ENCODE assay signal across 27 cellular contexts in genomic region chr10:132994811-132995210, GRCh38. TPM values are rescaled to one million over a fixed set of nuclear protein-coding genes. Genes with fewer than 3 reads are reported as not detected.
DNase-seq lines count a peak whose midpoint lies in the region; ATAC-seq, FAIRE-seq and TF ChIP-seq lines count a peak whose summit lies in the region.
"Had no signal": no experiment of that assay in that cellular context is flagged by ENCODE, and none has a peak within 500 bp of the region (broad histone marks: within the 10 kb centered on the region; RNA-seq: fewer than 3 reads in every experiment).

No MANE protein-coding gene starts in this region.

- H3K79me2 ChIP-seq in HepG2 (ENCODE audit: insufficient read depth, low read length) = no peaks in the 10 kb centered on the region

- in situ Hi-C loops in HepG2 (cut with HindIII; ENCODE audit: extremely low pct_ligation_motif_present, low pct_unique_long_range_greater_than_20kb) = no loop called here

- TF ChIP-seq CTCF in HEK293 (tag by site-specific recombination; IDR thresholded peaks at IDR 0.05) = no peak
- no peak for TF ChIP-seq CTCF in coronary artery (IDR thresholded peaks at IDR 0.05)
- no peak for TF ChIP-seq CTCF in HepG2 (CRISPR knock-in tag; IDR thresholded peaks at IDR 0.05)

- no peak overlapping the region for H2AFZ ChIP-seq in HepG2 (ENCODE audit: low read length)

- no peak for TF ChIP-seq POLR2A in HepG2 (IDR thresholded peaks at IDR 0.05; ENCODE audit: insufficient read depth in 1 of 2, low read depth in 2 of 2, low read length in 2 of 2)

- TF ChIP-seq RAD21 in HepG2 (CRISPR knock-in tag; IDR thresholded peaks at IDR 0.05) = no peak

- BruUV-seq in HepG2 (replicated peaks; lab: Mats Ljungman, UMichigan) = no TSS peak

- H3K9me3 ChIP-seq in HEK293 (ENCODE audit: control insufficient read depth, insufficient read depth, low read depth, low read length) (no peaks in the 10 kb centered on the region), HepG2 (ENCODE audit: low read length) (no peaks in the 10 kb centered on the region), skeletal muscle tissue (ENCODE audit: control insufficient read depth in 3 of 3, low read length in 3 of 3) (peaks cover 0 to 2% (median 0%) of the 10 kb centered on the region in 3 donors)
- H3K9me3 ChIP-seq: BLaER1 treated with 17β-estradiol and CSF1 and Interleukin-3, amounts not matched to agents 10 nM and 100 nM; Caco-2; Peyer's patch; psoas muscle; SJCRH30; testis had no signal

- H4K20me1 ChIP-seq in HepG2 (ENCODE audit: insufficient read depth, low read length) = no peaks in the 10 kb centered on the region

- H3K9ac ChIP-seq in HepG2 (ENCODE audit: insufficient read depth, low read depth, low read length) (no peak overlapping the region), skeletal muscle tissue (ENCODE audit: low read depth in 1 of 3, low read length in 3 of 3) (no peak overlapping the region)
- H3K9ac ChIP-seq: BLaER1 treated with 17β-estradiol and CSF1 and Interleukin-3, amounts not matched to agents 10 nM and 100 nM; KMS-11 had no signal

- H3K27ac ChIP-seq in HEK293 (ENCODE audit: extremely low read depth, low read depth, low read length) = no peak overlapping the region
- no peak overlapping the region for H3K27ac ChIP-seq in coronary artery
- H3K27ac ChIP-seq in HepG2 (ENCODE audit: extremely low read length, insufficient read depth, low read length) = no peak overlapping the region
- no peak overlapping the region for H3K27ac ChIP-seq in skeletal muscle tissue (ENCODE audit: low read depth, low read length)
- H3K27ac ChIP-seq: BLaER1 treated with 17β-estradiol and CSF1 and Interleukin-3, amounts not matched to agents 10 nM and 100 nM; KMS-11; Peyer's patch; psoas muscle; SJCRH30; testis had no signal

- peak overlapping the region; percentile 60 for H3K4me2 ChIP-seq in HepG2 (ENCODE audit: low read depth, low read length)
- H3K4me2 ChIP-seq: BLaER1 treated with 17β-estradiol and CSF1 and Interleukin-3, amounts not matched to agents 10 nM and 100 nM; KMS-11; smooth muscle cell had no signal

- FAIRE-seq in HepG2 (lab: Jason Lieb, UNC) = no peak
- FAIRE-seq: HTR-8/SVneo had no signal

- CTCF ChIA-PET in HEK293 (lab: Yijun Ruan, JAX) = no interaction called here
- CTCF ChIA-PET in HepG2 (lab: Yijun Ruan, JAX; ENCODE audit: low intra/inter-chr PET ratio, low total read pairs) = no interaction called here

- H3K4me1 ChIP-seq in HEK293 (ENCODE audit: control insufficient read depth, insufficient read depth, low read length) = no peaks in the 10 kb centered on the region
- no peaks in the 10 kb centered on the region for H3K4me1 ChIP-seq in HepG2 (ENCODE audit: insufficient read depth, low read length)
- H3K4me1 ChIP-seq in skeletal muscle tissue (ENCODE audit: control insufficient read depth in 3 of 3, insufficient read depth in 3 of 3, low read length in 3 of 3) = peaks cover 0 to 2% (median 0%) of the 10 kb centered on the region in 3 donors
- H3K4me1 ChIP-seq: Caco-2, Peyer's patch, psoas muscle, SJCRH30, testis had no signal

- ATAC-seq in HepG2 (no peak), sciatic nerve (no peak)
- ATAC-seq: psoas muscle, T-cell had no signal

- H3K4me3 ChIP-seq in HEK293 (ENCODE audit: low read depth, low read length) = no peak overlapping the region
- peak overlapping the region; percentile 68 for H3K4me3 ChIP-seq in coronary artery
- no peak overlapping the region for H3K4me3 ChIP-seq in HepG2 (replicated peaks in 1 of 3; ENCODE audit: insufficient read depth in 1 of 3, low read depth in 2 of 3, low read length in 3 of 3)
- peak overlapping the region in 2 of 3 donors; percentile 45 to 52 for H3K4me3 ChIP-seq in skeletal muscle tissue (ENCODE audit: low read length in 3 of 3)
- H3K4me3 ChIP-seq: BLaER1 treated with 17β-estradiol and CSF1 and Interleukin-3, amounts not matched to agents 10 nM and 100 nM; SJCRH30; smooth muscle cell had no signal

- POLR2A ChIA-PET in HEK293 (lab: Yijun Ruan, JAX) = no interaction called here
- POLR2A ChIA-PET in HepG2 (lab: Yijun Ruan, JAX) = no interaction called here

- intact Hi-C loops in HepG2 (cut with micrococcal nuclease; ENCODE audit: unreplicated experiment) (loop anchor here (5.0 kb wide), 1 partner anchor 348 kb away; no protein-coding TSS in a partner anchor), sciatic nerve (cut with DNase I) (no loop called here)

- peaks cover 11 to 74% of the 10 kb centered on the region in 2 experiments; a peak in 4 of 5 replicates for H3K27me3 ChIP-seq in HepG2 (ENCODE audit: control insufficient read depth in 1 of 2, insufficient read depth in 2 of 2, low read length in 2 of 2)
- peaks cover 22 to 47% (median 46%) of the 10 kb centered on the region in 3 donors for H3K27me3 ChIP-seq in skeletal muscle tissue (ENCODE audit: control insufficient read depth in 3 of 3, insufficient read depth in 3 of 3, low read length in 3 of 3)
- H3K27me3 ChIP-seq: BLaER1 treated with 17β-estradiol and CSF1 and Interleukin-3, amounts not matched to agents 10 nM and 100 nM; Peyer's patch; SJCRH30; testis had no signal

- no peak for TF ChIP-seq EP300 in HepG2 (IDR thresholded peaks at IDR 0.05; ENCODE audit: low read depth in 2 of 2, low read length in 2 of 2)
- TF ChIP-seq EP300 in HepG2 (CRISPR knock-in tag; IDR thresholded peaks at IDR 0.05; ENCODE audit: borderline replicate concordance) = no peak

- 39% methylated on average over 7 of the region's 15 CpGs for WGBS in HepG2 (ENCODE audit: low lambda C conversion rate)

- no peak for DNase-seq in coronary artery (ENCODE audit: low spot score)
- no peak for DNase-seq in HepG2 (ENCODE audit: low spot score)
- DNase-seq in cerebellum (ENCODE audit: low spot score) = no peak
- no peak for DNase-seq in amniotic stem cell (lab: John Stamatoyannopoulos, UW)
- no peak for DNase-seq in sciatic nerve (ENCODE audit: low spot score)
- DNase-seq in COLO829 (ENCODE audit: low spot score) = no peak
- DNase-seq: activated CD4-positive, alpha-beta memory T cell treated with anti-CD3 and anti-CD28 coated beads, Interleukin-2, amount 10 ng/mL, durations not matched to agents 7 days and 5 days; activated effector memory CD4-positive, alpha-beta T cell treated with anti-CD3 and anti-CD28 coated beads, Interleukin-2, amount 50 U/mL, for 16 hours; Caco-2; central memory CD4-positive, alpha-beta T cell; DND-41; H7; NCI-H1694; NCI-H524 treated with DMSO at 0.1 percent for 48 hours; NK-92 treated with Interleukin-12 subunit alpha and Interleukin-12 subunit beta, amount 100 ng/mL, for 24 hours; Peyer's patch; SJCRH30; stimulated activated CD4-positive, alpha-beta T cell treated with anti-CD3 and anti-CD28 coated beads, Interleukin-2, amount 100 ng/mL, for 24 hours; T-cell; testis had no signal

- H3K36me3 ChIP-seq in HEK293 (ENCODE audit: control insufficient read depth in 2 of 2, insufficient read depth in 1 of 2, low read length in 2 of 2) (no peaks in the 10 kb centered on the region), HepG2 (replicated peaks in 1 of 2; ENCODE audit: control insufficient read depth in 1 of 2, insufficient read depth in 2 of 2, low read length in 2 of 2) (no peaks in the 10 kb centered on the region), skeletal muscle tissue (ENCODE audit: control insufficient read depth in 3 of 3, insufficient read depth in 3 of 3, low read length in 3 of 3) (no peaks in the 10 kb centered on the region)
- H3K36me3 ChIP-seq: BLaER1 treated with 17β-estradiol and CSF1 and Interleukin-3, amounts not matched to agents 10 nM and 100 nM; Peyer's patch; SJCRH30 had no signal

TF ChIP-seq in HepG2, 621 proteins besides CTCF, POLR2A, EP300 and RAD21 (continues in another document):
- TF ChIP-seq IKZF1 (IDR thresholded peaks at IDR 0.05) = no peak
- no peak for TF ChIP-seq KLF6 (CRISPR knock-in tag; IDR thresholded peaks at IDR 0.05)
- TF ChIP-seq RBAK (CRISPR knock-in tag; IDR thresholded peaks at IDR 0.05) = no peak
- no peak for TF ChIP-seq ZNF790 (CRISPR knock-in tag; IDR thresholded peaks at IDR 0.05; ENCODE audit: borderline replicate concordance)
- no peak for TF ChIP-seq THRA (CRISPR knock-in tag; IDR thresholded peaks at IDR 0.05; ENCODE audit: borderline replicate concordance)
- no peak for TF ChIP-seq MTF1 (CRISPR knock-in tag; IDR thresholded peaks at IDR 0.05)

RNA-seq across cellular contexts. Expression of gene CFAP46, which starts 52.4 kb away (rescaled TPM):
- 0.74 and 0.84 TPM in 2 replicates for total RNA-seq in HepG2 (2016; rRNA removed; fragmentation: Illumina TruSeq; extraction: Trizol)
- total RNA-seq in HepG2 (2016; cell fraction: cytosol; rRNA removed; fragmentation: Illumina TruSeq; extraction: Trizol; ENCODE audit: low read depth) = not detected in 2 replicates
- 0.87 and 1.1 TPM in 2 replicates for total RNA-seq in HepG2 (2016; cell fraction: insoluble cytoplasmic fraction; rRNA removed; fragmentation: Illumina TruSeq; extraction: Trizol)
- total RNA-seq in HepG2 (2016; cell fraction: membrane; rRNA removed; fragmentation: Illumina TruSeq; extraction: Trizol) = 0.21 and 0.34 TPM in 2 replicates
- 0.53 and 1.3 TPM in 2 replicates for total RNA-seq in HepG2 (2016; cell fraction: nucleus; rRNA removed; fragmentation: Illumina TruSeq; extraction: Trizol)
- polyA plus RNA-seq in HepG2 (2011; rRNA removed) = 0.10 and 0.24 TPM in 2 replicates
- 0.13 and 0.19 TPM in 2 replicates for polyA plus RNA-seq in HepG2 (2011; cell fraction: cytosol; rRNA removed)
- polyA plus RNA-seq in HepG2 (2011; cell fraction: nucleus; rRNA removed) = 0.05 and 0.27 TPM in 2 replicates
- 0.12 and 0.16 TPM in 2 replicates for polyA plus RNA-seq in HepG2 (2012)
- 0.18 and 0.26 TPM in 2 replicates for polyA plus RNA-seq in HepG2 (2016; cell fraction: cytosol; fragmentation: Illumina TruSeq; extraction: Trizol; ENCODE audit: low read depth)
- 0.86 and 1.2 TPM in 2 replicates for polyA plus RNA-seq in HepG2 (2016; cell fraction: insoluble cytoplasmic fraction; fragmentation: Illumina TruSeq; extraction: Trizol; ENCODE audit: low read depth)
- 0.33 and 0.34 TPM in 2 replicates for polyA plus RNA-seq in HepG2 (2016; cell fraction: membrane; fragmentation: Illumina TruSeq; extraction: Trizol; ENCODE audit: low read depth)
- 0.60 and 0.65 TPM in 2 replicates for polyA plus RNA-seq in HepG2 (2016; cell fraction: nucleus; fragmentation: Illumina TruSeq; extraction: Trizol; ENCODE audit: insufficient read depth, low read depth)
- polyA minus RNA-seq in HepG2 (2011; rRNA and poly(A)+ RNA removed; ENCODE audit: low replicate concordance) = 0.06 TPM in 1 of 2 replicates, not detected in the other
- not detected in 2 replicates for polyA minus RNA-seq in HepG2 (2011; cell fraction: cytosol; rRNA and poly(A)+ RNA removed)
- polyA minus RNA-seq in HepG2 (2011; cell fraction: nucleus; rRNA and poly(A)+ RNA removed) = 0.26 TPM in 1 of 2 replicates, not detected in the other
- not detected for total RNA-seq in skeletal muscle tissue
- total RNA-seq in cerebellum = 5.2 TPM
- total RNA-seq in sciatic nerve = 1.1 TPM
- total RNA-seq: activated CD4-positive, alpha-beta memory T cell treated with anti-CD3 and anti-CD28 coated beads, Interleukin-2, amount 10 ng/mL, durations not matched to agents 7 days and 5 days; Caco-2; Peyer's patch; T-cell had no signal

Comparison
In these comparisons a context has a peak if more than half of its experiments do, and no peak if none do; other contexts are left out.
1. H3K4me3 ChIP-seq: peak in coronary artery (single experiment) and skeletal muscle tissue (2 of 3); none in HEK293 (single experiment) and HepG2 (0 of 3).